2 cellular contexts compared by ENCODE assay signal in genomic region chr15:93243573-93243972, GRCh38.
A peak's percentile ranks its signal among the peaks of the same experiment; 100 is the strongest.
TF ChIP-seq lines count a peak whose summit lies in the region.

No MANE protein-coding gene starts in this region.

TF ChIP-seq in IMR-90, 13 proteins besides CTCF, POLR2A, EP300 and RAD21 (continued from another document):
- TF ChIP-seq USF2 (IDR thresholded peaks at IDR 0.05; ENCODE audit: low read depth, low read length) (no peak), CHD1 (IDR thresholded peaks at IDR 0.05; ENCODE audit: low read depth, low read length) (no peak)

TF ChIP-seq in GM12878, 131 proteins besides CTCF, POLR2A, EP300 and RAD21:
- peak; percentile 59 for TF ChIP-seq BCL3 (IDR thresholded peaks at IDR 0.05; ENCODE audit: borderline replicate concordance, insufficient read depth, low read depth, low read length, poor library complexity, severe bottlenecking)
- no peak for TF ChIP-seq ZZZ3 (IDR thresholded peaks at IDR 0.05; ENCODE audit: control insufficient read depth, insufficient read length, low read depth)
- TF ChIP-seq FOXK2 (IDR thresholded peaks at IDR 0.05): no peak
- TF ChIP-seq, protein P1, sequence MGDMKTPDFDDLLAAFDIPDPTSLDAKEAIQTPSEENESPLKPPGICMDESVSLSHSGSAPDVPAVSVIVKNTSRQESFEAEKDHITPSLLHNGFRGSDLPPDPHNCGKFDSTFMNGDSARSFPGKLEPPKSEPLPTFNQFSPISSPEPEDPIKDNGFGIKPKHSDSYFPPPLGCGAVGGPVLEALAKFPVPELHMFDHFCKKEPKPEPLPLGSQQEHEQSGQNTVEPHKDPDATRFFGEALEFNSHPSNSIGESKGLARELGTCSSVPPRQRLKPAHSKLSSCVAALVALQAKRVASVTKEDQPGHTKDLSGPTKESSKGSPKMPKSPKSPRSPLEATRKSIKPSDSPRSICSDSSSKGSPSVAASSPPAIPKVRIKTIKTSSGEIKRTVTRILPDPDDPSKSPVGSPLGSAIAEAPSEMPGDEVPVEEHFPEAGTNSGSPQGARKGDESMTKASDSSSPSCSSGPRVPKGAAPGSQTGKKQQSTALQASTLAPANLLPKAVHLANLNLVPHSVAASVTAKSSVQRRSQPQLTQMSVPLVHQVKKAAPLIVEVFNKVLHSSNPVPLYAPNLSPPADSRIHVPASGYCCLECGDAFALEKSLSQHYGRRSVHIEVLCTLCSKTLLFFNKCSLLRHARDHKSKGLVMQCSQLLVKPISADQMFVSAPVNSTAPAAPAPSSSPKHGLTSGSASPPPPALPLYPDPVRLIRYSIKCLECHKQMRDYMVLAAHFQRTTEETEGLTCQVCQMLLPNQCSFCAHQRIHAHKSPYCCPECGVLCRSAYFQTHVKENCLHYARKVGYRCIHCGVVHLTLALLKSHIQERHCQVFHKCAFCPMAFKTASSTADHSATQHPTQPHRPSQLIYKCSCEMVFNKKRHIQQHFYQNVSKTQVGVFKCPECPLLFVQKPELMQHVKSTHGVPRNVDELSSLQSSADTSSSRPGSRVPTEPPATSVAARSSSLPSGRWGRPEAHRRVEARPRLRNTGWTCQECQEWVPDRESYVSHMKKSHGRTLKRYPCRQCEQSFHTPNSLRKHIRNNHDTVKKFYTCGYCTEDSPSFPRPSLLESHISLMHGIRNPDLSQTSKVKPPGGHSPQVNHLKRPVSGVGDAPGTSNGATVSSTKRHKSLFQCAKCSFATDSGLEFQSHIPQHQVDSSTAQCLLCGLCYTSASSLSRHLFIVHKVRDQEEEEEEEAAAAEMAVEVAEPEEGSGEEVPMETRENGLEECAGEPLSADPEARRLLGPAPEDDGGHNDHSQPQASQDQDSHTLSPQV (IDR thresholded peaks at IDR 0.05): no peak
- TF ChIP-seq, protein P2, sequence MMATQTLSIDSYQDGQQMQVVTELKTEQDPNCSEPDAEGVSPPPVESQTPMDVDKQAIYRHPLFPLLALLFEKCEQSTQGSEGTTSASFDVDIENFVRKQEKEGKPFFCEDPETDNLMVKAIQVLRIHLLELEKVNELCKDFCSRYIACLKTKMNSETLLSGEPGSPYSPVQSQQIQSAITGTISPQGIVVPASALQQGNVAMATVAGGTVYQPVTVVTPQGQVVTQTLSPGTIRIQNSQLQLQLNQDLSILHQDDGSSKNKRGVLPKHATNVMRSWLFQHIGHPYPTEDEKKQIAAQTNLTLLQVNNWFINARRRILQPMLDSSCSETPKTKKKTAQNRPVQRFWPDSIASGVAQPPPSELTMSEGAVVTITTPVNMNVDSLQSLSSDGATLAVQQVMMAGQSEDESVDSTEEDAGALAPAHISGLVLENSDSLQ (IDR thresholded peaks at IDR 0.05): no peak
